ENCODE assay signal across 8 cellular contexts in genomic region chr12:111812881-111813741, GRCh38. TPM values are rescaled to one million over a fixed set of nuclear protein-coding genes. Genes with fewer than 3 reads are reported as not detected.
DNase-seq lines count a peak whose midpoint lies in the region; ATAC-seq and TF ChIP-seq lines count a peak whose summit lies in the region.

No MANE protein-coding gene starts in this region.

- TF ChIP-seq CTCF in Loucy (conservative IDR thresholded peaks at IDR 0.05; ENCODE audit: low read length): peak; percentile 83
- TF ChIP-seq CTCF in RWPE1 (conservative IDR thresholded peaks at IDR 0.05; ENCODE audit: low read depth): peak; percentile 87
- TF ChIP-seq CTCF in fibroblast of pulmonary artery (IDR thresholded peaks at IDR 0.05; ENCODE audit: low read length, missing control alignments): peak; percentile 86
- peak; percentile 85 for TF ChIP-seq CTCF in neural cell (IDR thresholded peaks at IDR 0.05; ENCODE audit: poor library complexity, severe bottlenecking)

- DNase-seq in ACHN (peak; percentile 91), GM19238 (ENCODE audit: insufficient read length, low spot score) (peak; percentile 66), RWPE1 (ENCODE audit: low spot score) (peak; percentile 87), activated T-helper 1 cell treated with Interleukin-2 at 50 U/mL for 16 hours (ENCODE audit: low read depth) (peak; percentile 21), fibroblast of pulmonary artery (ENCODE audit: low read depth) (peak; percentile 92)
- peak; percentile 52 to 67 for DNase-seq in stimulated activated naive CD8-positive, alpha-beta T cell treated with anti-CD3 and anti-CD28 coated beads, Interleukin-15, amount 100 ng/mL, for 72 hours

- H3K4me3 Mint-ChIP-seq in stimulated activated naive CD8-positive, alpha-beta T cell treated with anti-CD3 and anti-CD28 coated beads, Interleukin-15, amount 100 ng/mL, for 72 hours: no peak overlapping the region

- H3K9me3 ChIP-seq in Loucy (ENCODE audit: insufficient read depth, low read depth, low read length) (no peaks in the 10 kb centered on the region), neural cell (ENCODE audit: low read length) (no peaks in the 10 kb centered on the region)

- H3K27me3 ChIP-seq in Loucy (ENCODE audit: insufficient read depth, low read length, poor library complexity, severe bottlenecking) (no peaks in the 10 kb centered on the region), neural cell (ENCODE audit: insufficient read depth, low read depth, low read length) (no peaks in the 10 kb centered on the region)

- H3K9ac ChIP-seq in Loucy (ENCODE audit: low read depth, low read length, poor library complexity, severe bottlenecking) (no peak overlapping the region), neural cell (ENCODE audit: low read length) (peak overlapping the region; percentile 20)

- no peaks in the 10 kb centered on the region for H3K4me1 ChIP-seq in Loucy (ENCODE audit: insufficient read depth, low read length, poor library complexity, severe bottlenecking)

- peak; percentile 64 for TF ChIP-seq RAD21 in neural cell (conservative IDR thresholded peaks at IDR 0.05)

- ATAC-seq in stimulated activated naive CD8-positive, alpha-beta T cell treated with anti-CD3 and anti-CD28 coated beads, Interleukin-15, amount 100 ng/mL, for 72 hours: peak; percentile 90

- peaks cover 6% of the 10 kb centered on the region for H3K27me3 Mint-ChIP-seq in stimulated activated naive CD8-positive, alpha-beta T cell treated with anti-CD3 and anti-CD28 coated beads, Interleukin-15, amount 100 ng/mL, for 72 hours

- no peak overlapping the region for H3K27ac Mint-ChIP-seq in stimulated activated naive CD8-positive, alpha-beta T cell treated with anti-CD3 and anti-CD28 coated beads, Interleukin-15, amount 100 ng/mL, for 72 hours

- no peak overlapping the region for H3K4me3 ChIP-seq in Loucy (ENCODE audit: low read length, poor library complexity, severe bottlenecking)
- H3K4me3 ChIP-seq in fibroblast of pulmonary artery (replicated peaks; ENCODE audit: low read depth, low read length): no peak overlapping the region
- no peak overlapping the region for H3K4me3 ChIP-seq in neural cell (ENCODE audit: low read length)

- POLR2A ChIA-PET in RWPE1 (lab: Yijun Ruan, JAX; ENCODE audit: low non-redundant PET): interaction anchor here (1.0 kb wide), 1 partner anchor 128 kb away, joined by 6 read pairs; the partner anchor contains the start of genes ACAD10 and BRAP

- peak; percentile 77 for TF ChIP-seq EP300 in neural cell (conservative IDR thresholded peaks at IDR 0.05; ENCODE audit: poor library complexity, severe bottlenecking)

- H3K79me2 ChIP-seq in Loucy (ENCODE audit: insufficient read depth, low read length): no peaks in the 10 kb centered on the region
- no peaks in the 10 kb centered on the region for H3K79me2 ChIP-seq in neural cell (replicated peaks; ENCODE audit: insufficient read depth, low read length)

- no peak overlapping the region for H3K27ac ChIP-seq in RWPE1
- H3K27ac ChIP-seq in neural cell (ENCODE audit: low read length): peak overlapping the region; percentile 12

- H2AFZ ChIP-seq in Loucy (ENCODE audit: low read length) (peak overlapping the region; percentile 82), neural cell (ENCODE audit: low read depth, low read length) (no peak overlapping the region)

- H3K4me2 ChIP-seq in Loucy (ENCODE audit: low read depth, low read length, poor library complexity, severe bottlenecking) (no peak overlapping the region), neural cell (ENCODE audit: low read length) (no peak overlapping the region)

- H3F3A ChIP-seq in Loucy (ENCODE audit: low read depth) (no peaks in the 10 kb centered on the region), neural cell (ENCODE audit: insufficient read depth, low read length, poor library complexity, severe bottlenecking) (no peaks in the 10 kb centered on the region)

- peaks cover 13% of the 10 kb centered on the region for H3K4me1 Mint-ChIP-seq in stimulated activated naive CD8-positive, alpha-beta T cell treated with anti-CD3 and anti-CD28 coated beads, Interleukin-15, amount 100 ng/mL, for 72 hours

- H3K36me3 ChIP-seq in Loucy (ENCODE audit: insufficient read depth, low read length) (no peaks in the 10 kb centered on the region), neural cell (ENCODE audit: insufficient read depth, low read length) (no peaks in the 10 kb centered on the region)

- CTCF ChIA-PET in RWPE1 (lab: Yijun Ruan, JAX): interaction anchor here (0.5 to 2.6 kb wide), 12 partner anchors 12 to 688 kb away, joined by 3 to 29 read pairs (median 5); no protein-coding TSS in a partner anchor

- no peaks in the 10 kb centered on the region for H3K9me3 Mint-ChIP-seq in stimulated activated naive CD8-positive, alpha-beta T cell treated with anti-CD3 and anti-CD28 coated beads, Interleukin-15, amount 100 ng/mL, for 72 hours

- H4K20me1 ChIP-seq in Loucy (ENCODE audit: insufficient read depth, low read length, poor library complexity, severe bottlenecking) (no peaks in the 10 kb centered on the region), neural cell (ENCODE audit: insufficient read depth) (no peaks in the 10 kb centered on the region)

- H3K9me2 ChIP-seq in Loucy (replicated peaks; ENCODE audit: low read depth, low read length) (no peaks in the 10 kb centered on the region), neural cell (ENCODE audit: insufficient read depth, low read length) (no peaks in the 10 kb centered on the region)

- in situ Hi-C loops in ACHN (cut with HindIII; ENCODE audit: low pct_ligation_motif_present, low pct_unique_long_range_greater_than_20kb, low sequenced_read_pairs): no loop called here

TF ChIP-seq in neural cell, 6 proteins besides CTCF, POLR2A, EP300 and RAD21:
- TF ChIP-seq SMC3 (conservative IDR thresholded peaks at IDR 0.05; ENCODE audit: poor library complexity): peak; percentile 69
- TF ChIP-seq POLR2AphosphoS5 (IDR thresholded peaks at IDR 0.05): no peak

RNA-seq across cellular contexts. Expression of gene MAPKAPK5, which starts 28.9 kb away (rescaled TPM):
- 84.4 and 93.7 TPM in 2 replicates for polyA plus RNA-seq in neural cell
- polyA minus RNA-seq in neural cell: 106 and 116 TPM in 2 replicates

RNA-seq across cellular contexts. Expression of gene ALDH2, which starts 46.4 kb away (rescaled TPM):
- 64.3 and 74.0 TPM in 2 replicates for polyA plus RNA-seq in neural cell
- 56.5 and 63.7 TPM in 2 replicates for polyA minus RNA-seq in neural cell

Comparison
In these comparisons a context has a peak if more than half of its experiments do, and no peak if none do; other contexts are left out.
1. DNase-seq: peak in every context shown above with its lines; median percentile 92 in fibroblast of pulmonary artery; 91 in ACHN; 87 in RWPE1; 66 in GM19238; 60 in stimulated activated naive CD8-positive, alpha-beta T cell treated with anti-CD3 and anti-CD28 coated beads, Interleukin-15, amount 100 ng/mL, for 72 hours; 21 in activated T-helper 1 cell treated with Interleukin-2 at 50 U/mL for 16 hours.